In the genomic region with DNA sequence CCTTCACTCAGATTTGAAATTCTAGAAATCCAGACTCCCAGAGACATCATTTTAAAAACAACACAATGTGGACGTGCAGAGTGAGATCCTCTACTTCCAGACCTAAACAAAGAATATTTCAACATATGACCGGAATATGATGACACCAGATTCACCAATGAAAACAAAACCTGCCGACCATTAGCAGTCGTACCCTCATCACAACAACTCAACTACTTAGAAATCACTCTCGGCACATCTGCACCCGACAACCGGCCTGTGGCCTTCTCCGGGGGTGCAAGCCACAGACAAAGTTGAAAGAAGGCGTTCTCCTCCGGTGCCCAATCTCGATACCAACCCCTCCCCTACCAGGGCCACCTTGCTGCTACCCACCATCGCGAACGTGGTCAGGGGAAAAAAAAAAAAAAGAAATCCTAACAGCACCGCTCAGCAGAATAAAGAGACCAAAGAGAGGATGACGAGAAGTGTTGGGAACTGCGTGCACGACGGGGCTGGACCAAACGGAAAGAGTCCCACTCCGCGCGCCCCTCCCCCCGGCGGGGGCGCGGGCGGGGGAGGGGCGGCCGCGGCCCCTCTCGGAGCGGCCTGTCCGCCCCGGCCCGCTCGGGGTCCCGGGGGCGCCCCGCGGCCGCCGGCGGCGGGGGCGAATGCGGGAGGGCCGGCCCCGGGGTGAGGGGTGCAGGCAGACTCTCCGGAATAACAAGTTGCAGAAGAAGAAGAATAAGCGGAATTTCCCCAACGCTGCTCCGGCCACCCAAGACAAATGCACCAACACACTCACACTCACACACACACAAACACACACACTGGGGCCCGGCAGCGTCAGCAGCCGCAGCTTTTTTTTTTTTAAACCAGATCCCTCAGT, we compare ENCODE assay signal across 8 cellular contexts. TPM values are rescaled to one million over a fixed set of nuclear protein-coding genes. Genes with fewer than 3 reads are reported as not detected.
DNase-seq lines count a peak whose midpoint lies in the region; ATAC-seq and TF ChIP-seq lines count a peak whose summit lies in the region.

No MANE protein-coding gene starts in this region.

- peaks cover 0 to 49% of the 10 kb centered on the region in 2 donors for H3K4me1 ChIP-seq in right atrium auricular region
- peaks cover 11% of the 10 kb centered on the region for H3K4me1 ChIP-seq in rectal smooth muscle tissue (ENCODE audit: control insufficient read depth, insufficient read depth, low read length)

- H3K9ac ChIP-seq in rectal smooth muscle tissue (ENCODE audit: low read length), result peak overlapping the region; percentile 73

- H3K36me3 ChIP-seq in right atrium auricular region (no peaks in the 10 kb centered on the region), rectal smooth muscle tissue (ENCODE audit: control insufficient read depth, insufficient read depth, low read length) (no peaks in the 10 kb centered on the region)

- H3K9me3 ChIP-seq in right atrium auricular region, result no peaks in the 10 kb centered on the region

- peaks cover 34 to 44% (median 42%) of the 10 kb centered on the region in 3 donors for H3K4me1 Mint-ChIP-seq in IgD-negative memory B cell

- H3K36me3 Mint-ChIP-seq in IgD-negative memory B cell, result no peaks in the 10 kb centered on the region

- peak overlapping the region; percentile 98 to 100 (median 99) for H3K27ac Mint-ChIP-seq in IgD-negative memory B cell

- no peaks in the 10 kb centered on the region for H3K27me3 ChIP-seq in right atrium auricular region
- H3K27me3 ChIP-seq in rectal smooth muscle tissue (ENCODE audit: control insufficient read depth, insufficient read depth, low read length), result no peaks in the 10 kb centered on the region

- no peak for TF ChIP-seq CTCF in right atrium auricular region (IDR thresholded peaks at IDR 0.05)

- no peaks in the 10 kb centered on the region for H3K9me3 Mint-ChIP-seq in IgD-negative memory B cell

- H3K27ac ChIP-seq in right atrium auricular region (peak overlapping the region; percentile 96 to 97), rectal smooth muscle tissue (ENCODE audit: low read depth, low read length) (peak overlapping the region; percentile 86)

- peak overlapping the region; percentile 95 to 99 (median 97) for H3K4me3 Mint-ChIP-seq in IgD-negative memory B cell

- H3K4me3 ChIP-seq in right atrium auricular region (peak overlapping the region; percentile 80 to 81), rectal smooth muscle tissue (ENCODE audit: low read length) (peak overlapping the region; percentile 86)

- DNase-seq in DMS79 treated with DMSO at 0.1 percent for 48 hours (lab: John Stamatoyannopoulos, UW), result peak; percentile 72
- no peak for DNase-seq in DMS79 (lab: John Stamatoyannopoulos, UW)
- DNase-seq in amniotic epithelial cell (ENCODE audit: low read depth), result peak; percentile 84
- DNase-seq in right atrium auricular region (ENCODE audit: low spot score), result no peak

- ATAC-seq in SK-N-SH treated with all-trans-retinoic acid at 6 μM for 48 hours, result peak; percentile 2; the same call in 1 of the 3 replicates
- no peak for ATAC-seq in HG02623 (IDR thresholded peaks at IDR 0.05; ENCODE audit: unreplicated experiment)

- no peaks in the 10 kb centered on the region for H3K27me3 Mint-ChIP-seq in IgD-negative memory B cell

TF ChIP-seq in SK-N-SH treated with all-trans-retinoic acid at 6 μM for 48 hours, 23 proteins besides CTCF, POLR2A, EP300 and RAD21:
- TF ChIP-seq, protein P1, sequence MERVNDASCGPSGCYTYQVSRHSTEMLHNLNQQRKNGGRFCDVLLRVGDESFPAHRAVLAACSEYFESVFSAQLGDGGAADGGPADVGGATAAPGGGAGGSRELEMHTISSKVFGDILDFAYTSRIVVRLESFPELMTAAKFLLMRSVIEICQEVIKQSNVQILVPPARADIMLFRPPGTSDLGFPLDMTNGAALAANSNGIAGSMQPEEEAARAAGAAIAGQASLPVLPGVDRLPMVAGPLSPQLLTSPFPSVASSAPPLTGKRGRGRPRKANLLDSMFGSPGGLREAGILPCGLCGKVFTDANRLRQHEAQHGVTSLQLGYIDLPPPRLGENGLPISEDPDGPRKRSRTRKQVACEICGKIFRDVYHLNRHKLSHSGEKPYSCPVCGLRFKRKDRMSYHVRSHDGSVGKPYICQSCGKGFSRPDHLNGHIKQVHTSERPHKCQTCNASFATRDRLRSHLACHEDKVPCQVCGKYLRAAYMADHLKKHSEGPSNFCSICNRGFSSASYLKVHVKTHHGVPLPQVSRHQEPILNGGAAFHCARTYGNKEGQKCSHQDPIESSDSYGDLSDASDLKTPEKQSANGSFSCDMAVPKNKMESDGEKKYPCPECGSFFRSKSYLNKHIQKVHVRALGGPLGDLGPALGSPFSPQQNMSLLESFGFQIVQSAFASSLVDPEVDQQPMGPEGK (CRISPR knock-in tag; IDR thresholded peaks at IDR 0.05; ENCODE audit: borderline replicate concordance), result no peak
- TF ChIP-seq ESRRG (CRISPR knock-in tag; IDR thresholded peaks at IDR 0.05) (no peak), CSDC2 (CRISPR knock-in tag; IDR thresholded peaks at IDR 0.05) (no peak), PPARA (CRISPR knock-in tag; IDR thresholded peaks at IDR 0.05; ENCODE audit: borderline replicate concordance) (no peak), SNAI2 (CRISPR knock-in tag; IDR thresholded peaks at IDR 0.05) (no peak), TOX (CRISPR knock-in tag; IDR thresholded peaks at IDR 0.05; ENCODE audit: borderline replicate concordance) (no peak)

RNA-seq across cellular contexts. Expression of gene PHF21A, which starts 1.7 kb away (rescaled TPM):
- polyA plus RNA-seq in IgD-negative memory B cell, result 17.2 TPM
- 10 to 100 TPM; 27.6 to 35.5 TPM for total RNA-seq in right atrium auricular region

Comparison
In these comparisons a context has a peak if more than half of its experiments do, and no peak if none do; other contexts are left out.
1. DNase-seq: peak in DMS79 treated with DMSO at 0.1 percent for 48 hours (single experiment) and amniotic epithelial cell (single experiment); none in DMS79 (single experiment) and right atrium auricular region (single experiment).